In the genomic region with DNA sequence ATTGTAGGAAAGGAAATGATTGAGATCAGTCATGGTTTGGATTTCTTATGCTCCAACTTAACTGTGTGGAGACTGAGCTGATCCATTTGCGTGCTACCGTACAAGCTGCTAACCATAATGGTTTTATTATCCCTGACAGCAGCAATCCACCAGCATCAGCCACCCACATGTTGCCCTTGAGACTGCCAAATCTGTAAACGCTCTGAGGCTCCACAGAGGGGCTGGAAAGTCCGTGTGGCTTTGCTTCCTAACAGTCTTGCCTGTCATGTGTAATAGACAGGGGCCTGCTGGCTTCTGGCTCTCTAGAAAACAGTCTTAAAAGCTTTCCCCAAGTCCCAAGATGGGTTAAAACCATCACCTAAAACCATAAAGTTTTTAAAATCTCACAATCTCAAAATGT, we compare ENCODE assay signal across 16 cellular contexts. TPM values are rescaled to one million over a fixed set of nuclear protein-coding genes. Genes with fewer than 3 reads are reported as not detected.
A peak's percentile ranks its signal among the peaks of the same experiment; 100 is the strongest.
DNase-seq lines count a peak whose midpoint lies in the region; ATAC-seq and TF ChIP-seq lines count a peak whose summit lies in the region.
"Had no signal": no experiment of that assay in that cellular context is flagged by ENCODE, and none has a peak within 500 bp of the region (broad histone marks: within the 10 kb centered on the region; RNA-seq: fewer than 3 reads in every experiment).

No MANE protein-coding gene starts in this region.

- H3K36me3 ChIP-seq in MM.1S (replicated peaks; ENCODE audit: insufficient read depth, low read length): no peaks in the 10 kb centered on the region; the same call in 1 of the 2 replicates

- ATAC-seq in SK-N-SH treated with all-trans-retinoic acid at 6 μM for 48 hours: peak; percentile 63; the same call in 1 of the 3 replicates
- ATAC-seq in GM18868 (IDR thresholded peaks at IDR 0.05; ENCODE audit: unreplicated experiment): no peak
- ATAC-seq: activated CD8-positive, alpha-beta memory T cell treated with anti-CD3 and anti-CD28 coated beads, Interleukin-2, amount 10 ng/mL, durations not matched to agents 7 days and 5 days; left colon; right lobe of liver had no signal

- no peaks in the 10 kb centered on the region for H4K20me1 ChIP-seq in MM.1S (ENCODE audit: insufficient read depth, low read length)

- H3K79me2 ChIP-seq in MM.1S (ENCODE audit: low read length): no peaks in the 10 kb centered on the region

- no peak overlapping the region for H3K4me2 ChIP-seq in MM.1S (ENCODE audit: low read depth, low read length)

- H3K27me3 ChIP-seq in MM.1S (replicated peaks; ENCODE audit: insufficient read depth, low read length): no peaks in the 10 kb centered on the region
- H3K27me3 ChIP-seq: right lobe of liver had no signal

- H3K27ac ChIP-seq in MM.1S (ENCODE audit: low read length): no peak overlapping the region
- H3K27ac ChIP-seq: right lobe of liver had no signal

- TF ChIP-seq CTCF in fibroblast of pulmonary artery (IDR thresholded peaks at IDR 0.05; ENCODE audit: low read length, missing control alignments) (no peak), MM.1S (IDR thresholded peaks at IDR 0.05; ENCODE audit: low read length) (no peak)

- no peak overlapping the region for H3K9ac ChIP-seq in MM.1S (ENCODE audit: low read length)

- H3K9me2 ChIP-seq in MM.1S (replicated peaks; ENCODE audit: insufficient read depth, low read length): no peaks in the 10 kb centered on the region

- no peaks in the 10 kb centered on the region for H3K9me3 ChIP-seq in MM.1S (replicated peaks; ENCODE audit: insufficient read depth, low read length)
- H3K9me3 ChIP-seq: right lobe of liver had no signal

- no peak overlapping the region for H2AFZ ChIP-seq in MM.1S (ENCODE audit: low read length)

- H3F3A ChIP-seq in MM.1S (ENCODE audit: insufficient read depth, low read length): no peaks in the 10 kb centered on the region

- DNase-seq in AG20443 (ENCODE audit: low spot score): peak; percentile 54
- peak; percentile 50 for DNase-seq in fibroblast of pulmonary artery (ENCODE audit: low read depth)
- peak; percentile 12 for DNase-seq in myocyte (ENCODE audit: low read depth)
- no peak for DNase-seq in activated naive CD4-positive, alpha-beta T cell treated with anti-CD3 and anti-CD28 coated beads, Interleukin-2, amount 50 U/mL, for 16 hours
- no peak for DNase-seq in MM.1S
- DNase-seq in NCI-H2196 treated with DMSO at 0.1 percent for 48 hours (lab: John Stamatoyannopoulos, UW; ENCODE audit: unreplicated experiment): no peak
- DNase-seq: activated CD8-positive, alpha-beta memory T cell treated with anti-CD3 and anti-CD28 coated beads, Interleukin-2, amount 10 ng/mL, durations not matched to agents 7 days and 5 days; activated naive CD4-positive, alpha-beta T cell; DMS 273 treated with DMSO at 0.1 percent for 48 hours; KBM-7; left colon; NCI-H2227 treated with DMSO at 0.1 percent for 48 hours; right lobe of liver; SW 1271 had no signal

- H3K4me3 ChIP-seq in fibroblast of pulmonary artery (replicated peaks; ENCODE audit: low read depth, low read length): no peak overlapping the region
- H3K4me3 ChIP-seq in MM.1S (ENCODE audit: low read length): no peak overlapping the region
- H3K4me3 ChIP-seq: right lobe of liver had no signal

- H3K4me1 ChIP-seq in MM.1S (ENCODE audit: low read length): no peaks in the 10 kb centered on the region
- H3K4me1 ChIP-seq: right lobe of liver had no signal

TF ChIP-seq in SK-N-SH treated with all-trans-retinoic acid at 6 μM for 48 hours, 23 proteins besides CTCF, POLR2A, EP300 and RAD21:
- TF ChIP-seq OSR1 (CRISPR knock-in tag; IDR thresholded peaks at IDR 0.05) (no peak), TCF4 (CRISPR knock-in tag; IDR thresholded peaks at IDR 0.05; ENCODE audit: borderline replicate concordance) (peak; percentile 29; the same call in 1 of the 2 replicates)

RNA-seq across cellular contexts. Expression of a gene that starts 30.1 kb away (rescaled TPM):
- total RNA-seq in myocyte: 17.3 and 23.0 TPM in 2 replicates
- 10.3 TPM for polyA plus RNA-seq in myocyte (2012)

RNA-seq across cellular contexts. Expression of a gene that starts 50.5 kb away (rescaled TPM):
- total RNA-seq in myocyte: 19.0 TPM in 2 replicates
- polyA plus RNA-seq in myocyte (2012): 39.8 TPM

Comparison
In these comparisons a context has a peak if more than half of its experiments do, and no peak if none do; other contexts are left out.
1. DNase-seq: peak in AG20443 (single experiment), fibroblast of pulmonary artery (single experiment) and myocyte (single experiment); none in activated naive CD4-positive, alpha-beta T cell treated with anti-CD3 and anti-CD28 coated beads, Interleukin-2, amount 50 U/mL, for 16 hours (single experiment), MM.1S (single experiment) and NCI-H2196 treated with DMSO at 0.1 percent for 48 hours (single experiment).